1 cellular context compared by ENCODE assay signal in genomic region chr4:156330436-156331031, GRCh38.
TF ChIP-seq lines count a peak whose summit lies in the region.

No MANE protein-coding gene starts in this region.

TF ChIP-seq in SK-N-SH, 30 proteins besides CTCF, POLR2A, EP300 and RAD21 (continued from another document):
- TF ChIP-seq USF2 (IDR thresholded peaks at IDR 0.05; ENCODE audit: borderline replicate concordance, low read depth, low read length) (no peak), RFX5 (IDR thresholded peaks at IDR 0.05; ENCODE audit: low read length) (no peak), POLR2AphosphoS5 (IDR thresholded peaks at IDR 0.05; ENCODE audit: low read depth, low read length) (no peak), YY1 (IDR thresholded peaks at IDR 0.05; ENCODE audit: low read depth) (no peak), CHD2 (IDR thresholded peaks at IDR 0.05; ENCODE audit: low read length, partially characterized antibody) (no peak), TAF1 (IDR thresholded peaks at IDR 0.05; ENCODE audit: borderline replicate concordance, low read depth, low read length) (no peak), NRF1 (IDR thresholded peaks at IDR 0.05; ENCODE audit: low read depth, low read length) (no peak), MAX (IDR thresholded peaks at IDR 0.05; ENCODE audit: low read depth) (no peak), GABPA (IDR thresholded peaks at IDR 0.05; ENCODE audit: low read depth) (no peak)
